ENCODE assay signal across 1 cellular context in genomic region chr2:66717973-66718372, GRCh38.
TF ChIP-seq lines count a peak whose summit lies in the region.

No MANE protein-coding gene starts in this region.

TF ChIP-seq in GM23338, 12 proteins besides CTCF, POLR2A, EP300 and RAD21 (continued from another document):
- no peak for TF ChIP-seq ZNF462 (CRISPR knock-in tag; IDR thresholded peaks at IDR 0.05)
- no peak for TF ChIP-seq EZH2 (IDR thresholded peaks at IDR 0.05; ENCODE audit: low read depth, unreplicated experiment)
- TF ChIP-seq JUNB (IDR thresholded peaks at IDR 0.05; ENCODE audit: unreplicated experiment), result no peak
- TF ChIP-seq EZH2phosphoT487 (IDR thresholded peaks at IDR 0.05; ENCODE audit: unreplicated experiment), result no peak
- no peak for TF ChIP-seq REST (IDR thresholded peaks at IDR 0.05; ENCODE audit: unreplicated experiment)
- no peak for TF ChIP-seq ZNF114 (CRISPR knock-in tag; IDR thresholded peaks at IDR 0.05)
TF ChIP-seq in GM23338: peak in this region for 0.
